In genomic region chr1:40592107-40592773, GRCh38 we compare ENCODE assay signal across 9 cellular contexts.
DNase-seq lines count a peak whose midpoint lies in the region; ATAC-seq and TF ChIP-seq lines count a peak whose summit lies in the region.
"Had no signal": no experiment of that assay in that cellular context is flagged by ENCODE, and none has a peak within 500 bp of the region (broad histone marks: within the 10 kb centered on the region; RNA-seq: fewer than 3 reads in every experiment).

No MANE protein-coding gene starts in this region.

- DNase-seq in activated naive CD8-positive, alpha-beta T cell treated with anti-CD3 and anti-CD28 coated beads, Interleukin-2, amount 50 U/mL, for 24 hours = peak; percentile 17
- no peak for DNase-seq in activated naive CD8-positive, alpha-beta T cell treated with anti-CD3 and anti-CD28 coated beads for 36 hours
- DNase-seq in NCI-H446 (lab: John Stamatoyannopoulos, UW) (peak; percentile 13 to 57), breast epithelium (ENCODE audit: low spot score in 2 of 2) (peak in 1 of 2 donors; percentile 75), lower lobe of right lung (no peak), ovary (no peak)

- H3K27ac Mint-ChIP-seq in activated naive CD8-positive, alpha-beta T cell treated with anti-CD3 and anti-CD28 coated beads, Interleukin-2, amount 50 U/mL, for 24 hours = no peak overlapping the region
- H3K27ac Mint-ChIP-seq in activated naive CD8-positive, alpha-beta T cell treated with anti-CD3 and anti-CD28 coated beads for 36 hours = no peak overlapping the region
- H3K27ac Mint-ChIP-seq: activated naive CD4-positive, alpha-beta T cell treated with anti-CD3 and anti-CD28 coated beads, Interleukin-2, amount 50 U/mL, for 72 hours had no signal

- H3K4me1 Mint-ChIP-seq in activated naive CD8-positive, alpha-beta T cell treated with anti-CD3 and anti-CD28 coated beads, Interleukin-2, amount 50 U/mL, for 24 hours = peaks cover 13% of the 10 kb centered on the region
- peaks cover 12% of the 10 kb centered on the region for H3K4me1 Mint-ChIP-seq in activated naive CD8-positive, alpha-beta T cell treated with anti-CD3 and anti-CD28 coated beads for 36 hours

- WGBS in ovary, 3 donors = 34 to 37% (median 37%) methylated on average over 6 of the region's 6 CpGs

- peak; percentile 47 for ATAC-seq in activated naive CD8-positive, alpha-beta T cell treated with anti-CD3 and anti-CD28 coated beads, Interleukin-2, amount 50 U/mL, for 24 hours
- ATAC-seq in lower lobe of right lung (no peak), GM19397 (IDR thresholded peaks at IDR 0.05; ENCODE audit: unreplicated experiment) (no peak), GM21390 (IDR thresholded peaks at IDR 0.05; ENCODE audit: unreplicated experiment) (no peak)

- H3K9me3 Mint-ChIP-seq in activated naive CD8-positive, alpha-beta T cell treated with anti-CD3 and anti-CD28 coated beads, Interleukin-2, amount 50 U/mL, for 24 hours = no peaks in the 10 kb centered on the region
- no peaks in the 10 kb centered on the region for H3K9me3 Mint-ChIP-seq in activated naive CD8-positive, alpha-beta T cell treated with anti-CD3 and anti-CD28 coated beads for 36 hours
- H3K9me3 Mint-ChIP-seq: activated naive CD4-positive, alpha-beta T cell treated with anti-CD3 and anti-CD28 coated beads, Interleukin-2, amount 50 U/mL, for 72 hours had no signal

- H3K4me3 Mint-ChIP-seq in activated naive CD8-positive, alpha-beta T cell treated with anti-CD3 and anti-CD28 coated beads, Interleukin-2, amount 50 U/mL, for 24 hours = no peak overlapping the region
- no peak overlapping the region for H3K4me3 Mint-ChIP-seq in activated naive CD8-positive, alpha-beta T cell treated with anti-CD3 and anti-CD28 coated beads for 36 hours

- H3K27me3 ChIP-seq in breast epithelium = no peaks in the 10 kb centered on the region
- no peaks in the 10 kb centered on the region for H3K27me3 ChIP-seq in lower lobe of right lung (ENCODE audit: low read depth)
- H3K27me3 ChIP-seq in ovary = no peaks in the 10 kb centered on the region

- peaks cover 6% of the 10 kb centered on the region for H3K27me3 Mint-ChIP-seq in activated naive CD8-positive, alpha-beta T cell treated with anti-CD3 and anti-CD28 coated beads, Interleukin-2, amount 50 U/mL, for 24 hours
- peaks cover 3% of the 10 kb centered on the region for H3K27me3 Mint-ChIP-seq in activated naive CD8-positive, alpha-beta T cell treated with anti-CD3 and anti-CD28 coated beads for 36 hours

- no peaks in the 10 kb centered on the region for H3K36me3 Mint-ChIP-seq in activated naive CD8-positive, alpha-beta T cell treated with anti-CD3 and anti-CD28 coated beads, Interleukin-2, amount 50 U/mL, for 24 hours (ENCODE audit: low read depth)
- H3K36me3 Mint-ChIP-seq in activated naive CD8-positive, alpha-beta T cell treated with anti-CD3 and anti-CD28 coated beads for 36 hours = no peaks in the 10 kb centered on the region
- H3K36me3 Mint-ChIP-seq: activated naive CD4-positive, alpha-beta T cell treated with anti-CD3 and anti-CD28 coated beads, Interleukin-2, amount 50 U/mL, for 72 hours had no signal

- no peaks in the 10 kb centered on the region for H3K9me3 ChIP-seq in breast epithelium
- H3K9me3 ChIP-seq in lower lobe of right lung = no peaks in the 10 kb centered on the region
- no peaks in the 10 kb centered on the region for H3K9me3 ChIP-seq in ovary

- peak overlapping the region in 1 of 2 donors; percentile 51 for H3K27ac ChIP-seq in breast epithelium
- no peak overlapping the region for H3K27ac ChIP-seq in lower lobe of right lung
- H3K27ac ChIP-seq in ovary = no peak overlapping the region

- no peaks in the 10 kb centered on the region for H3K36me3 ChIP-seq in breast epithelium
- H3K36me3 ChIP-seq in lower lobe of right lung = no peaks in the 10 kb centered on the region
- H3K36me3 ChIP-seq in ovary = no peaks in the 10 kb centered on the region

- intact Hi-C loops in breast epithelium (cut with DNase I; ENCODE audit: low total_unique reads) (no loop called here), lower lobe of right lung (cut with DNase I) (no loop called here), ovary (cut with DNase I) (loop anchor here in 1 of 4 donors (10.0 kb wide), 1 partner anchor 253 kb away; no protein-coding TSS in a partner anchor)

- TF ChIP-seq CTCF in breast epithelium (IDR thresholded peaks at IDR 0.05) (peak in 2 of 3 donors; percentile 42 to 67), lower lobe of right lung (IDR thresholded peaks at IDR 0.05) (peak; percentile 35), ovary (IDR thresholded peaks at IDR 0.05) (no peak)

- H3K4me1 ChIP-seq in breast epithelium (no peaks in the 10 kb centered on the region), lower lobe of right lung (no peaks in the 10 kb centered on the region), ovary (ENCODE audit: insufficient read depth) (no peaks in the 10 kb centered on the region)

- TF ChIP-seq EP300 in ovary (IDR thresholded peaks at IDR 0.05) = no peak

- no peak for TF ChIP-seq POLR2A in breast epithelium (IDR thresholded peaks at IDR 0.05)
- TF ChIP-seq POLR2A in ovary (IDR thresholded peaks at IDR 0.05) = no peak

- H3K4me3 ChIP-seq in breast epithelium (no peak overlapping the region), lower lobe of right lung (no peak overlapping the region), ovary (no peak overlapping the region)

Comparison
In these comparisons a context has a peak if more than half of its experiments do, and no peak if none do; other contexts are left out.
1. DNase-seq: peak in activated naive CD8-positive, alpha-beta T cell treated with anti-CD3 and anti-CD28 coated beads, Interleukin-2, amount 50 U/mL, for 24 hours (single experiment) and NCI-H446 (2 of 2); none in activated naive CD8-positive, alpha-beta T cell treated with anti-CD3 and anti-CD28 coated beads for 36 hours (single experiment), lower lobe of right lung (single experiment) and ovary (0 of 5).
2. CTCF ChIP-seq: peak in breast epithelium (2 of 3) and lower lobe of right lung (single experiment); none in ovary (0 of 3).